Comparison of ENCODE assay signal across 2 cellular contexts in the genomic region with DNA sequence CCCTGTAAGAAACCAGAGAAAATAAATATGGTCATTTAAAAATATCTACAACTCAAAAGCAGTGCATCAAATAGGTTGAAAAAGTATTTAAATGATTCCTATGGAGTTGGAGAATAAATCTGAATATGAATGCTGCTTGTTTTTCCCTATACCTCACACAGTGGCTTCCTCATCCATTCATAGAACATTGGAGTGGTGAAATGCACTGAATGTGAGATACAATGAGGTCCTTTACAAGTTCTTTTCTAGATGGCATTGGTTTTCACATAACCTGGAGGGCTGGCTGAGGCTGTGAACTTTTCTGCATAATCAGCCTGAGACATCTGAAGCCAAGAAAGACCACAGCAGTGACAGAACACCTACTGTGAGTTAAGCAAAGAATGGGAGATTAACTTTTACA.
TF ChIP-seq lines count a peak whose summit lies in the region.

No MANE protein-coding gene starts in this region.

TF ChIP-seq in GM23338, 12 proteins besides CTCF, POLR2A, EP300 and RAD21:
- TF ChIP-seq EZH2 (IDR thresholded peaks at IDR 0.05; ENCODE audit: low read depth, unreplicated experiment) (no peak), NANOG (IDR thresholded peaks at IDR 0.05; ENCODE audit: borderline replicate concordance) (peak; percentile 51; the same call in 1 of the 2 replicates)
- TF ChIP-seq, protein P1, sequence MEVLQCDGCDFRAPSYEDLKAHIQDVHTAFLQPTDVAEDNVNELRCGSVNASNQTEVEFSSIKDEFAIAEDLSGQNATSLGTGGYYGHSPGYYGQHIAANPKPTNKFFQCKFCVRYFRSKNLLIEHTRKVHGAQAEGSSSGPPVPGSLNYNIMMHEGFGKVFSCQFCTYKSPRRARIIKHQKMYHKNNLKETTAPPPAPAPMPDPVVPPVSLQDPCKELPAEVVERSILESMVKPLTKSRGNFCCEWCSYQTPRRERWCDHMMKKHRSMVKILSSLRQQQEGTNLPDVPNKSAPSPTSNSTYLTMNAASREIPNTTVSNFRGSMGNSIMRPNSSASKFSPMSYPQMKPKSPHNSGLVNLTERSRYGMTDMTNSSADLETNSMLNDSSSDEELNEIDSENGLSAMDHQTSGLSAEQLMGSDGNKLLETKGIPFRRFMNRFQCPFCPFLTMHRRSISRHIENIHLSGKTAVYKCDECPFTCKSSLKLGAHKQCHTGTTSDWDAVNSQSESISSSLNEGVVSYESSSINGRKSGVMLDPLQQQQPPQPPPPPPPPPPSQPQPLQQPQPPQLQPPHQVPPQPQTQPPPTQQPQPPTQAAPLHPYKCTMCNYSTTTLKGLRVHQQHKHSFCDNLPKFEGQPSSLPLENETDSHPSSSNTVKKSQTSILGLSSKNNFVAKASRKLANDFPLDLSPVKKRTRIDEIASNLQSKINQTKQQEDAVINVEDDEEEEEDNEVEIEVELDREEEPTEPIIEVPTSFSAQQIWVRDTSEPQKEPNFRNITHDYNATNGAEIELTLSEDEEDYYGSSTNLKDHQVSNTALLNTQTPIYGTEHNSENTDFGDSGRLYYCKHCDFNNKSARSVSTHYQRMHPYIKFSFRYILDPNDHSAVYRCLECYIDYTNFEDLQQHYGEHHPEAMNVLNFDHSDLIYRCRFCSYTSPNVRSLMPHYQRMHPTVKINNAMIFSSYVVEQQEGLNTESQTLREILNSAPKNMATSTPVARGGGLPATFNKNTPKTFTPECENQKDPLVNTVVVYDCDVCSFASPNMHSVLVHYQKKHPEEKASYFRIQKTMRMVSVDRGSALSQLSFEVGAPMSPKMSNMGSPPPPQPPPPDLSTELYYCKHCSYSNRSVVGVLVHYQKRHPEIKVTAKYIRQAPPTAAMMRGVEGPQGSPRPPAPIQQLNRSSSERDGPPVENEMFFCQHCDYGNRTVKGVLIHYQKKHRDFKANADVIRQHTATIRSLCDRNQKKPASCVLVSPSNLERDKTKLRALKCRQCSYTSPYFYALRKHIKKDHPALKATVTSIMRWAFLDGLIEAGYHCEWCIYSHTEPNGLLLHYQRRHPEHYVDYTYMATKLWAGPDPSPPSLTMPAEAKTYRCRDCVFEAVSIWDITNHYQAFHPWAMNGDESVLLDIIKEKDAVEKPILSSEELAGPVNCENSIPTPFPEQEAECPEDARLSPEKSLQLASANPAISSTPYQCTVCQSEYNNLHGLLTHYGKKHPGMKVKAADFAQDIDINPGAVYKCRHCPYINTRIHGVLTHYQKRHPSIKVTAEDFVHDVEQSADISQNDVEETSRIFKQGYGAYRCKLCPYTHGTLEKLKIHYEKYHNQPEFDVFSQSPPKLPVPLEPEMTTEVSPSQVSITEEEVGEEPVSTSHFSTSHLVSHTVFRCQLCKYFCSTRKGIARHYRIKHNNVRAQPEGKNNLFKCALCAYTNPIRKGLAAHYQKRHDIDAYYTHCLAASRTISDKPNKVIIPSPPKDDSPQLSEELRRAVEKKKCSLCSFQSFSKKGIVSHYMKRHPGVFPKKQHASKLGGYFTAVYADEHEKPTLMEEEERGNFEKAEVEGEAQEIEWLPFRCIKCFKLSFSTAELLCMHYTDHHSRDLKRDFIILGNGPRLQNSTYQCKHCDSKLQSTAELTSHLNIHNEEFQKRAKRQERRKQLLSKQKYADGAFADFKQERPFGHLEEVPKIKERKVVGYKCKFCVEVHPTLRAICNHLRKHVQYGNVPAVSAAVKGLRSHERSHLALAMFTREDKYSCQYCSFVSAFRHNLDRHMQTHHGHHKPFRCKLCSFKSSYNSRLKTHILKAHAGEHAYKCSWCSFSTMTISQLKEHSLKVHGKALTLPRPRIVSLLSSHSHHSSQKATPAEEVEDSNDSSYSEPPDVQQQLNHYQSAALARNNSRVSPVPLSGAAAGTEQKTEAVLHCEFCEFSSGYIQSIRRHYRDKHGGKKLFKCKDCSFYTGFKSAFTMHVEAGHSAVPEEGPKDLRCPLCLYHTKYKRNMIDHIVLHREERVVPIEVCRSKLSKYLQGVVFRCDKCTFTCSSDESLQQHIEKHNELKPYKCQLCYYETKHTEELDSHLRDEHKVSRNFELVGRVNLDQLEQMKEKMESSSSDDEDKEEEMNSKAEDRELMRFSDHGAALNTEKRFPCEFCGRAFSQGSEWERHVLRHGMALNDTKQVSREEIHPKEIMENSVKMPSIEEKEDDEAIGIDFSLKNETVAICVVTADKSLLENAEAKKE (CRISPR knock-in tag; IDR thresholded peaks at IDR 0.05), result 0 out of 2 replicates have a peak, but pooled peaks have one; percentile 44

TF ChIP-seq in H1, 55 proteins besides CTCF, POLR2A, EP300 and RAD21:
- TF ChIP-seq, protein P2, sequence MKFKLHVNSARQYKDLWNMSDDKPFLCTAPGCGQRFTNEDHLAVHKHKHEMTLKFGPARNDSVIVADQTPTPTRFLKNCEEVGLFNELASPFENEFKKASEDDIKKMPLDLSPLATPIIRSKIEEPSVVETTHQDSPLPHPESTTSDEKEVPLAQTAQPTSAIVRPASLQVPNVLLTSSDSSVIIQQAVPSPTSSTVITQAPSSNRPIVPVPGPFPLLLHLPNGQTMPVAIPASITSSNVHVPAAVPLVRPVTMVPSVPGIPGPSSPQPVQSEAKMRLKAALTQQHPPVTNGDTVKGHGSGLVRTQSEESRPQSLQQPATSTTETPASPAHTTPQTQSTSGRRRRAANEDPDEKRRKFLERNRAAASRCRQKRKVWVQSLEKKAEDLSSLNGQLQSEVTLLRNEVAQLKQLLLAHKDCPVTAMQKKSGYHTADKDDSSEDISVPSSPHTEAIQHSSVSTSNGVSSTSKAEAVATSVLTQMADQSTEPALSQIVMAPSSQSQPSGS (IDR thresholded peaks at IDR 0.05; ENCODE audit: low read length), result no peak
